In genomic region chr4:150046728-150047217, GRCh38 we compare ENCODE assay signal across 3 cellular contexts.
TF ChIP-seq lines count a peak whose summit lies in the region.

No MANE protein-coding gene starts in this region.

TF ChIP-seq in SK-N-SH, 30 proteins besides CTCF, POLR2A, EP300 and RAD21:
- no peak for TF ChIP-seq USF1 (IDR thresholded peaks at IDR 0.05; ENCODE audit: borderline replicate concordance, low read depth)
- TF ChIP-seq JUND (IDR thresholded peaks at IDR 0.05): no peak
- no peak for TF ChIP-seq NFIC (IDR thresholded peaks at IDR 0.05; ENCODE audit: borderline replicate concordance)
- TF ChIP-seq CHD2 (IDR thresholded peaks at IDR 0.05; ENCODE audit: low read length, partially characterized antibody): no peak
- no peak for TF ChIP-seq MAX (IDR thresholded peaks at IDR 0.05; ENCODE audit: low read depth)
- TF ChIP-seq PBX3 (IDR thresholded peaks at IDR 0.05): no peak
- no peak for TF ChIP-seq GATA2 (CRISPR knock-in tag; IDR thresholded peaks at IDR 0.05)
- no peak for TF ChIP-seq FOXJ3 (CRISPR knock-in tag; IDR thresholded peaks at IDR 0.05)
- no peak for TF ChIP-seq RCOR1 (IDR thresholded peaks at IDR 0.05; ENCODE audit: low read length)
- no peak for TF ChIP-seq TEAD4 (IDR thresholded peaks at IDR 0.05; ENCODE audit: borderline replicate concordance, insufficient read depth)
- no peak for TF ChIP-seq TAF1 (IDR thresholded peaks at IDR 0.05; ENCODE audit: borderline replicate concordance, low read depth, low read length)
- TF ChIP-seq FOSL2 (IDR thresholded peaks at IDR 0.05; ENCODE audit: borderline replicate concordance, low read depth): no peak
- TF ChIP-seq FOXM1 (IDR thresholded peaks at IDR 0.05; ENCODE audit: low read depth): no peak
- no peak for TF ChIP-seq MEF2A (IDR thresholded peaks at IDR 0.05; ENCODE audit: borderline replicate concordance, low read depth)
- no peak for TF ChIP-seq ZBTB33 (IDR thresholded peaks at IDR 0.05; ENCODE audit: borderline replicate concordance, low read depth)
- TF ChIP-seq EZH2phosphoT487 (IDR thresholded peaks at IDR 0.05; ENCODE audit: borderline replicate concordance, low read depth): no peak
- TF ChIP-seq SMC3 (IDR thresholded peaks at IDR 0.05; ENCODE audit: low read depth, low read length): no peak

TF ChIP-seq in SK-N-SH treated with all-trans-retinoic acid at 6 μM for 48 hours, 23 proteins besides CTCF, POLR2A, EP300 and RAD21:
- TF ChIP-seq OSR1 (CRISPR knock-in tag; IDR thresholded peaks at IDR 0.05) (no peak), RARB (CRISPR knock-in tag; IDR thresholded peaks at IDR 0.05) (no peak), ZFP30 (CRISPR knock-in tag; IDR thresholded peaks at IDR 0.05) (no peak), PATZ1 (CRISPR knock-in tag; IDR thresholded peaks at IDR 0.05; ENCODE audit: borderline replicate concordance) (no peak), ZC3H10 (CRISPR knock-in tag; IDR thresholded peaks at IDR 0.05) (no peak), ZNF70 (CRISPR knock-in tag; IDR thresholded peaks at IDR 0.05) (no peak)

TF ChIP-seq in H1, 55 proteins besides CTCF, POLR2A, EP300 and RAD21:
- TF ChIP-seq BACH1 (IDR thresholded peaks at IDR 0.05; ENCODE audit: low read length): no peak
- TF ChIP-seq TCF12 (IDR thresholded peaks at IDR 0.05; ENCODE audit: low read depth, low read length): no peak
- no peak for TF ChIP-seq SIN3A (conservative IDR thresholded peaks at IDR 0.05 in 1 of 2, IDR thresholded peaks at IDR 0.05 in 1 of 2; ENCODE audit: low read depth in 1 of 2, low read length in 2 of 2)
- no peak for TF ChIP-seq CEBPB (IDR thresholded peaks at IDR 0.05; ENCODE audit: low read depth, low read length)
- no peak for TF ChIP-seq ATF2 (IDR thresholded peaks at IDR 0.05; ENCODE audit: low read length)
- TF ChIP-seq NANOG (IDR thresholded peaks at IDR 0.05; ENCODE audit: insufficient read depth, low read depth, low read length, poor library complexity, severe bottlenecking): no peak
